23 cellular contexts compared by ENCODE assay signal in genomic region chr2:7857904-7858303, GRCh38.
DNase-seq lines count a peak whose midpoint lies in the region; ATAC-seq, FAIRE-seq and TF ChIP-seq lines count a peak whose summit lies in the region.
"Had no signal": no experiment of that assay in that cellular context is flagged by ENCODE, and none has a peak within 500 bp of the region (broad histone marks: within the 10 kb centered on the region; RNA-seq: fewer than 3 reads in every experiment).

No MANE protein-coding gene starts in this region.

- TF ChIP-seq CTCF in AG04449 (IDR thresholded peaks at IDR 0.05; ENCODE audit: insufficient read depth, low read length, missing control alignments) (no peak), RWPE2 (IDR thresholded peaks at IDR 0.05; ENCODE audit: poor library complexity, severe bottlenecking) (no peak), uterus (IDR thresholded peaks at IDR 0.05) (no peak)

- intact Hi-C loops in uterus (cut with DNase I; ENCODE audit: low total_unique reads), result no loop called here

- H3K9me3 ChIP-seq in RWPE2 (ENCODE audit: severe bottlenecking) (no peaks in the 10 kb centered on the region), small intestine (ENCODE audit: control insufficient read depth, low read depth) (no peaks in the 10 kb centered on the region), uterus (no peaks in the 10 kb centered on the region)
- H3K9me3 ChIP-seq: adrenal gland, Caco-2, gastrocnemius medialis, left ventricle myocardium inferior had no signal

- H3K4me1 ChIP-seq in RWPE2 (ENCODE audit: insufficient read depth, poor library complexity, severe bottlenecking) (peaks cover 13% of the 10 kb centered on the region), small intestine (ENCODE audit: control insufficient read depth in 2 of 2, insufficient read depth in 1 of 2, low read depth in 1 of 2, low read length in 1 of 2) (no peaks in the 10 kb centered on the region), uterus (no peaks in the 10 kb centered on the region)
- H3K4me1 ChIP-seq: adrenal gland, Caco-2, gastrocnemius medialis, left ventricle myocardium inferior had no signal

- TF ChIP-seq POLR2A in uterus (IDR thresholded peaks at IDR 0.05), result no peak

- H3K36me3 ChIP-seq in RWPE2 (ENCODE audit: low read depth) (no peaks in the 10 kb centered on the region), small intestine (ENCODE audit: control insufficient read depth in 2 of 2, insufficient read depth in 2 of 2, low read length in 2 of 2) (no peaks in the 10 kb centered on the region), uterus (no peaks in the 10 kb centered on the region)
- H3K36me3 ChIP-seq: adrenal gland, gastrocnemius medialis, left ventricle myocardium inferior had no signal

- WGBS in small intestine, 3 donors, result 45 to 80% (median 61%) methylated on average over 1 of the region's 1 CpG

- ATAC-seq in RWPE2 (ENCODE audit: low read depth) (peak; percentile 94), GM19351 (IDR thresholded peaks at IDR 0.05; ENCODE audit: unreplicated experiment) (no peak)
- ATAC-seq: activated CD8-positive, alpha-beta T cell treated with anti-CD3 and anti-CD28 coated beads, Interleukin-2, amount 10 ng/mL, durations not matched to agents 7 days and 5 days; gastrocnemius medialis; GM23338; right cardiac atrium had no signal

- DNase-seq in AG04449 (ENCODE audit: low read depth, low spot score), result peak; percentile 54
- DNase-seq in ELR (ENCODE audit: low read depth), result peak; percentile 2
- no peak for DNase-seq in RWPE2 (ENCODE audit: low spot score)
- peak; percentile 68 for DNase-seq in epithelial cell of prostate (ENCODE audit: low read depth, low spot score)
- no peak for DNase-seq in DMS153 (lab: John Stamatoyannopoulos, UW)
- no peak for DNase-seq in small intestine
- DNase-seq in uterus, result no peak
- DNase-seq: activated CD8-positive, alpha-beta T cell treated with anti-CD3 and anti-CD28 coated beads, Interleukin-2, amount 10 ng/mL, durations not matched to agents 7 days and 5 days; adrenal gland; AML-193; Caco-2; gastrocnemius medialis; GDM1; KG1; left ventricle myocardium inferior; NCI-H2171; NK-92 treated with Interleukin-12 subunit alpha and Interleukin-12 subunit beta, amount 100 ng/mL, for 24 hours; right cardiac atrium; RPMI8226; stimulated activated CD4-positive, alpha-beta T cell treated with anti-CD3 and anti-CD28 coated beads, Interleukin-2, amount 100 ng/mL, for 24 hours had no signal

- H3K4me3 ChIP-seq in AG04449 (ENCODE audit: low read depth, low read length), result no peak overlapping the region
- H3K4me3 ChIP-seq in RWPE2 (ENCODE audit: severe bottlenecking), result no peak overlapping the region
- no peak overlapping the region for H3K4me3 ChIP-seq in small intestine (ENCODE audit: low read depth in 1 of 2, low read length in 2 of 2)
- H3K4me3 ChIP-seq in uterus, result no peak overlapping the region
- H3K4me3 ChIP-seq: adrenal gland, gastrocnemius medialis, GM23338, left ventricle myocardium inferior had no signal

- H3K27ac ChIP-seq in RWPE2 (ENCODE audit: poor library complexity, severe bottlenecking) (peak overlapping the region; percentile 65), epithelial cell of prostate (peak overlapping the region; percentile 38), small intestine (ENCODE audit: low read depth in 1 of 2, low read length in 1 of 2) (no peak overlapping the region), uterus (no peak overlapping the region)
- H3K27ac ChIP-seq: adrenal gland, gastrocnemius medialis, left ventricle myocardium inferior, VCaP had no signal

- POLR2A ChIA-PET in AG04449 (lab: Yijun Ruan, JAX), result interaction anchor here (0.8 to 1.9 kb wide), 2 partner anchors 10 to 824 kb away, joined by 5 to 8 read pairs; partner anchors contain the start of gene ID2

- CTCF ChIA-PET in AG04449 (lab: Yijun Ruan, JAX), result interaction anchor here (0.9 to 1.0 kb wide), 2 partner anchors 9 to 14 kb away, joined by 3 to 4 read pairs; no protein-coding TSS in a partner anchor

- no peak for FAIRE-seq in small intestine (lab: Jason Lieb, UNC)

- H3K27me3 ChIP-seq in RWPE2 (ENCODE audit: insufficient read depth, poor library complexity, severe bottlenecking), result no peaks in the 10 kb centered on the region
- H3K27me3 ChIP-seq in small intestine (ENCODE audit: control insufficient read depth in 2 of 2, insufficient read depth in 2 of 2, low read length in 2 of 2), result no peaks in the 10 kb centered on the region
- H3K27me3 ChIP-seq in uterus, result no peaks in the 10 kb centered on the region
- H3K27me3 ChIP-seq: adrenal gland, gastrocnemius medialis had no signal

Comparison
In these comparisons a context has a peak if more than half of its experiments do, and no peak if none do; other contexts are left out.
1. DNase-seq: peak in AG04449 (single experiment), ELR (single experiment) and epithelial cell of prostate (single experiment); none in RWPE2 (single experiment), DMS153 (single experiment), small intestine (single experiment) and uterus (0 of 2).
2. H3K27ac ChIP-seq: peak in RWPE2 (single experiment) and epithelial cell of prostate (single experiment); none in small intestine (0 of 2) and uterus (0 of 2).